10 cellular contexts compared by ENCODE assay signal in the genomic region with DNA sequence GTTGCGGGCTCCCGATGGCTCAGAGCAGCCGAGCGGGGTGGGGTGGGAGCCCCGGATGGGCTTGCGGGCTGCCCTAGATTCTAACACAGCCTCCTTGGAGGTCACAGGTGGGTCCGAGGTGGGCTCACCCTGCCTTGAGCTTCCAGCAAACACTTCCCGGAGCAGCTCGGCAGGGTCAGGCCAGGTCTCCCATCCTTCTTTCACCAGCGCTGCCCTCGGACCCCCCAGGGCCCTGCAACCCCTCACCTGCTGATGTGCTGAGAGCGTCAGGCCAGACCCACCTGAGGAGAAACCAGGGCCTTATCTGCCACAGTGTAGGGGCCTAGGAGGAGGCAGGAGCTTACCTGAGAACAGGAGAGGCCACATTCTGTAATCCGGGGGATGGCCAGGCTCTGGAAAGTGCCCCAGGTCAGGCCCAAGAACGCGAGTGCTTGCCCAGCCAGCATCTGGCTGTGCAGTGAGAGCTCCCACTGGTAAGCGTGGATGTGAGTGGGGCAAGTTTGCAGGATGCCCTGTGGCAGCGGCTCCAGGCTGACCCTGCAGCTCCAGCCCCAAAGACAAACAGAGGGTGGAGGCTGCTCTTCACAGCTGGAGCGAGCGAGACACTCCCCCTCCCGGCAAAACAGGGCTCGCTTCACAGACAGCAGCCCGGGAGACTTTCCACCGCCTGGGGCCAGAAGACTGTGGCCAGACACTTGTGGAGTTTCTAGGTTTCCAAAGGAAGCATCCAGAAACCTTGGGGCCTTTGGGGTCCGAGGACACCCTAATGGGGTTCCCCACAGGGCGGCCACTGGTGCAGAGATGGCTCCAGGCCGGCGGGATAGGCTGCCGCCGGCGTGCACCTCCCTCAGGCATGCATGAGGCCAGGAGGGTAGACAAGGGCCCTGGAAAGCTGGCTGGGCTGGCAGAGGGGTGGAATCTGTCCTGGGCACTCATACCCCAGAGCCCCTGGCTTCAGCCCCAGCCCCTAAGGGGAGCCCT. TPM values are rescaled to one million over a fixed set of nuclear protein-coding genes. Genes with fewer than 3 reads are reported as not detected.
DNase-seq lines count a peak whose midpoint lies in the region; ATAC-seq lines count a peak whose summit lies in the region.
"Had no signal": no experiment of that assay in that cellular context is flagged by ENCODE, and none has a peak within 500 bp of the region (broad histone marks: within the 10 kb centered on the region; RNA-seq: fewer than 3 reads in every experiment).

A gene (minus strand): TSS at position 565 of the 981 bp plus-strand sequence. CDS start 119 bp downstream, at position 446.

- H3K36me3 ChIP-seq in iPS-15b (ENCODE audit: control insufficient read depth, insufficient read depth, low read length), result no peaks in the 10 kb centered on the region
- H3K36me3 ChIP-seq: prostate gland had no signal

- peak within 1 kb of the TSS; percentile 8 for H3K4me3 ChIP-seq in iPS-15b (ENCODE audit: low read depth, low read length)
- H3K4me3 ChIP-seq: prostate gland had no signal

- no peaks in the 10 kb centered on the region for H3K9me3 ChIP-seq in iPS-15b (ENCODE audit: control insufficient read depth, insufficient read depth, low read length)
- H3K9me3 ChIP-seq: prostate gland had no signal

- H3K27ac Mint-ChIP-seq in activated naive CD4-positive, alpha-beta T cell treated with anti-CD3 and anti-CD28 coated beads for 36 hours, result peak within 1 kb of the TSS; percentile 59
- H3K27ac Mint-ChIP-seq in T-cell, result peak within 1 kb of the TSS in 1 of 2 donors; percentile 76

- H3K4me3 Mint-ChIP-seq in activated naive CD4-positive, alpha-beta T cell treated with anti-CD3 and anti-CD28 coated beads for 36 hours, result peak within 1 kb of the TSS; percentile 60
- H3K4me3 Mint-ChIP-seq in T-cell, result peak within 1 kb of the TSS; percentile 46 to 69 (median 49)

- POLR2A ChIA-PET in T-cell (lab: Charles Lee), result no interaction called here

- H3K36me3 Mint-ChIP-seq in activated naive CD4-positive, alpha-beta T cell treated with anti-CD3 and anti-CD28 coated beads for 36 hours (ENCODE audit: low read depth), result peaks cover 1% of the 10 kb centered on the region
- no peaks in the 10 kb centered on the region for H3K36me3 Mint-ChIP-seq in T-cell

- DNase-seq in activated naive CD4-positive, alpha-beta T cell treated with anti-CD3 and anti-CD28 coated beads for 36 hours, result no peak
- no peak for DNase-seq in activated naive CD4-positive, alpha-beta T cell treated with Interleukin-2 at 50 U/mL for 16 hours
- no peak for DNase-seq in T-cell
- DNase-seq in stromal cell of bone marrow (ENCODE audit: low read depth), result peak; percentile 2
- DNase-seq in stimulated activated CD4-positive, alpha-beta T cell treated with anti-CD3 and anti-CD28 coated beads, Interleukin-12 subunit alpha, Interleukin-12 subunit beta, amount 100 ng/mL, for 4 hours, result no peak
- no peak for DNase-seq in NCI-H128 (lab: John Stamatoyannopoulos, UW; ENCODE audit: unreplicated experiment)
- DNase-seq: T-helper 9 cell had no signal

- CTCF ChIA-PET in activated naive CD4-positive, alpha-beta T cell treated with anti-CD3 and anti-CD28 coated beads for 36 hours (lab: Charles Lee), result interaction anchor here (1.1 kb wide), 1 partner anchor 20 kb away, joined by 4 read pairs; no protein-coding TSS in a partner anchor
- CTCF ChIA-PET in T-cell (lab: Charles Lee), result no interaction called here

- H3K4me1 ChIP-seq in iPS-15b (ENCODE audit: control insufficient read depth, insufficient read depth, low read length), result no peaks in the 10 kb centered on the region

- peaks cover 29% of the 10 kb centered on the region for H3K4me1 Mint-ChIP-seq in activated naive CD4-positive, alpha-beta T cell treated with anti-CD3 and anti-CD28 coated beads for 36 hours (ENCODE audit: low read depth)
- peaks cover 11 to 28% (median 19%) of the 10 kb centered on the region in 3 donors for H3K4me1 Mint-ChIP-seq in T-cell

- H3K27me3 Mint-ChIP-seq in activated naive CD4-positive, alpha-beta T cell treated with anti-CD3 and anti-CD28 coated beads for 36 hours (ENCODE audit: low read depth), result peaks cover 10% of the 10 kb centered on the region
- H3K27me3 Mint-ChIP-seq in T-cell, result peaks cover 11 to 30% of the 10 kb centered on the region in 2 donors

- peaks cover 38% of the 10 kb centered on the region for H3K27me3 ChIP-seq in iPS-15b (ENCODE audit: control insufficient read depth, insufficient read depth, low read length)

- intact Hi-C loops in activated naive CD4-positive, alpha-beta T cell treated with anti-CD3 and anti-CD28 coated beads for 36 hours (cut with micrococcal nuclease), result no loop called here

- no peaks in the 10 kb centered on the region for H3K9me3 Mint-ChIP-seq in activated naive CD4-positive, alpha-beta T cell treated with anti-CD3 and anti-CD28 coated beads for 36 hours
- no peaks in the 10 kb centered on the region for H3K9me3 Mint-ChIP-seq in T-cell

- no peak within 1 kb of the TSS for H3K9ac ChIP-seq in iPS-15b (ENCODE audit: low read depth, low read length)

- ATAC-seq in T-cell (replicated peaks in 1 of 4) (no peak), HG02571 (IDR thresholded peaks at IDR 0.05; ENCODE audit: unreplicated experiment) (no peak)

RNA-seq across cellular contexts. Expression of the gene that starts here (rescaled TPM):
- under 1 TPM; 0.12 to 0.15 TPM for total RNA-seq in activated naive CD4-positive, alpha-beta T cell treated with anti-CD3 and anti-CD28 coated beads for 36 hours
- total RNA-seq in T-cell, result under 1 TPM in 1 of 5 donors, not detected in 4; 0.10 TPM
